Comparison of ENCODE assay signal across 8 cellular contexts in genomic region chr1:41661428-41662060, GRCh38.
DNase-seq lines count a peak whose midpoint lies in the region; ATAC-seq and TF ChIP-seq lines count a peak whose summit lies in the region.

No MANE protein-coding gene starts in this region.

- CTCF ChIA-PET in A673 (lab: Charles Lee) = no interaction called here

- H3K36me3 ChIP-seq in A673 (ENCODE audit: insufficient read depth, low read length, poor library complexity, severe bottlenecking) = no peaks in the 10 kb centered on the region
- H3K36me3 ChIP-seq in heart right ventricle = no peaks in the 10 kb centered on the region

- peak; percentile 41 for DNase-seq in A673 (ENCODE audit: low spot score)
- peak; percentile 76 for DNase-seq in activated CD8-positive, alpha-beta memory T cell treated with anti-CD3 and anti-CD28 coated beads for 24 hours
- peak in 1 of 2 donors; percentile 24 for DNase-seq in heart right ventricle
- DNase-seq in sciatic nerve (ENCODE audit: low spot score) = no peak
- DNase-seq in NCI-H2227 treated with DMSO at 0.1 percent for 48 hours (lab: John Stamatoyannopoulos, UW) = no peak
- no peak for DNase-seq in inferior parietal cortex (ENCODE audit: extremely low spot score)

- WGBS in heart right ventricle, 2 donors = 2% methylated on average over 44 of the region's 44 CpGs

- H3K9me3 ChIP-seq in A673 (ENCODE audit: low read depth, low read length, poor library complexity, severe bottlenecking) (no peaks in the 10 kb centered on the region), heart right ventricle (no peaks in the 10 kb centered on the region)

- ATAC-seq in GM18867 (IDR thresholded peaks at IDR 0.05; ENCODE audit: unreplicated experiment) = peak; percentile 19
- peak; percentile 3 for ATAC-seq in HG03565 (IDR thresholded peaks at IDR 0.05; ENCODE audit: unreplicated experiment)
- ATAC-seq in heart right ventricle = peak in 6 of 8 donors; percentile 1 to 38 (median 8)
- ATAC-seq in sciatic nerve = peak; percentile 27

- H3K27me3 ChIP-seq in A673 (replicated peaks; ENCODE audit: insufficient read depth, low read depth, low read length, poor library complexity) = no peaks in the 10 kb centered on the region
- peaks cover 0 to 13% (median 0%) of the 10 kb centered on the region in 7 donors for H3K27me3 ChIP-seq in heart right ventricle

- peaks cover 21% of the 10 kb centered on the region for H3K4me1 ChIP-seq in A673 (ENCODE audit: insufficient read depth, low read length, poor library complexity, severe bottlenecking)
- peaks cover 4 to 66% (median 19%) of the 10 kb centered on the region in 9 donors for H3K4me1 ChIP-seq in heart right ventricle

- H3K4me3 ChIP-seq in A673 (ENCODE audit: low read depth, low read length, poor library complexity, severe bottlenecking) (peak overlapping the region; percentile 58), heart right ventricle (peak overlapping the region; percentile 22 to 81 (median 64))

- intact Hi-C loops in A673 (cut with micrococcal nuclease; ENCODE audit: unreplicated experiment) (no loop called here), heart right ventricle (cut with DNase I) (loop anchor here in 5 of 10 donors (1.0 to 10.0 kb wide), 6 partner anchors 17 to 1209 kb away; partner anchors contain the start of genes HIVEP3 (in 1 of the 5) and ZFP69B (in 1 of the 5)), sciatic nerve (cut with DNase I) (no loop called here)

- TF ChIP-seq CTCF in A673 (conservative IDR thresholded peaks at IDR 0.05; ENCODE audit: low read depth, low read length) (no peak), heart right ventricle (IDR thresholded peaks at IDR 0.05) (no peak)

- POLR2A ChIA-PET in A673 (lab: Charles Lee; ENCODE audit: low non-redundant PET) = interaction anchor here (0.8 kb wide), 1 partner anchor 12 kb away, joined by 4 read pairs; no protein-coding TSS in a partner anchor

- H3K27ac ChIP-seq in A673 (ENCODE audit: low read depth, low read length, poor library complexity, severe bottlenecking) (peak overlapping the region; percentile 57), heart right ventricle (peak overlapping the region in 8 of 10 donors; percentile 44 to 72 (median 70))

- no TSS peak for BruUV-seq in A673 (replicated peaks; lab: Mats Ljungman, UMichigan)

Comparison
In these comparisons a context has a peak if more than half of its experiments do, and no peak if none do; other contexts are left out.
1. DNase-seq: peak in A673 (single experiment) and activated CD8-positive, alpha-beta memory T cell treated with anti-CD3 and anti-CD28 coated beads for 24 hours (single experiment); none in sciatic nerve (single experiment), NCI-H2227 treated with DMSO at 0.1 percent for 48 hours (single experiment) and inferior parietal cortex (single experiment).
2. Peak in every context shown above with its lines, with median percentiles within 50 percentile points of each other: ATAC-seq.